In the genomic region with DNA sequence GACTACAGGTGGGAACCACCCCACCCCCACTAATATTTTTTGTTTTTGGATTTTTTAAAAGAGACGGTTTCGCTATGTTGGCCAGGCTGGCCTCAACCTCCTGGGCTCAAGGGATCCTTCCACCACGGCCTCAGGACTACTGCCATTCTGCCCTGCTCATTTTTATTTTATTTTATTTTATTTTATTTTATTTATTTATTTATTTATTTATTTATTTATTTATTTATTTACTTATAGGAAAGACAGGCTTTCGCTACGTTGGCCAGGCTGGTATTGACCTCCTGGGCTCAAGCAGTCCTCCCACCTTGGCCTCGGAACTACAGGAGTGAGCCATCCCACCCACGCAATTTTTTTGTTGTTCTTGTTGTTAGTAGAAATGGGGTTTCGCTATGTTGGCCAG, we compare ENCODE assay signal across 7 cellular contexts. TPM values are rescaled to one million over a fixed set of nuclear protein-coding genes. Genes with fewer than 3 reads are reported as not detected.
"Had no signal": no experiment of that assay in that cellular context is flagged by ENCODE, and none has a peak within 500 bp of the region (broad histone marks: within the 10 kb centered on the region; RNA-seq: fewer than 3 reads in every experiment).

No MANE protein-coding gene starts in this region.

RNA-seq across cellular contexts. Expression of gene SSX7, which starts 0.8 kb away (rescaled TPM):
- total RNA-seq: GM23248, GM23338, H1, H4, H7, H9, HFFc6 had no signal

RNA-seq across cellular contexts. Expression of gene SSX2, which starts 51.5 kb away (rescaled TPM):
- total RNA-seq: GM23248, H1, H4, H9, HFFc6 had no signal
